In the genomic region with DNA sequence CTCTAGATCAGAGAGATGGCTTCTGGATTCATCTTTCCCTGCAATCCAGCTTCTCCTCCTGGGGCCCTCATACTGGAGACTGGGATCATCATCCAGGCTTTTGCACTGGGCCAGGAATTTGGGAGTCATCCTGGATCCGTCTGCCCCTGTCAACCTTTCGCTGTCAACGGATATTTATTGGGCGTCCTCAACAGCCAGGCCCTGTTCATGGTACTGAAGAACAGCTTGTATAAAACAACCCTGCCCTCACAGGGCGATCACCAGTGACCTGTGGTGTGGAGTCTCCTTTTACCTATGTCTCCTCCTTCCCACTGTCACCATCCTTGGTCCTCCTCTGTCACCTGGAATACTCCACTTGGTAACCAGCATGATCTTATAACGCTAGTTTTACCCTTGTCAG, we compare ENCODE assay signal across 1 cellular context. TPM values are rescaled to one million over a fixed set of nuclear protein-coding genes. Genes with fewer than 3 reads are reported as not detected.
"Had no signal": no experiment of that assay in that cellular context is flagged by ENCODE, and none has a peak within 500 bp of the region (broad histone marks: within the 10 kb centered on the region; RNA-seq: fewer than 3 reads in every experiment).

No MANE protein-coding gene starts in this region.

RNA-seq across cellular contexts. Expression of gene HOXC4, which starts 48.6 kb away (rescaled TPM):
- total RNA-seq: HepG2 had no signal
- polyA plus RNA-seq: HepG2 had no signal
